ENCODE assay signal across 22 cellular contexts in the genomic region with DNA sequence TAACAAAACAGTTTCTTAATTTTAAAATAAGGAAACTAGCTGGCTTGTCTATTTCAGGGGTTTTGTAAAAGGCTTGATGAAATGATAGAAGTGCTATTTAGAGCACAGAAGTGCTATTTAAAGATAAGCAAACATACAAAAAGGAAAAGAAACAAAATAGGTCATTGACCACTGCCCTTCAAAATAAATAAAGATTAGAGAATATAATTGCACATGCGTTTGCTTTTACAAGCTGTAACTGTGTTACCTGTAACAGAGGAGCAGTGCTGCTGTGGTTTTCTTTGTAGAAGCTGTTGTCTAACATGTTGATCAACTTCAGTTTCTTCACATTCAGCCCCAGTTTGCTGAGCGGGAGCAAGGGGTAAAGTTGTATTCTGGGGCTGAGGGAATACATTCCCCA.
"Had no signal": no experiment of that assay in that cellular context is flagged by ENCODE, and none has a peak within 500 bp of the region (broad histone marks: within the 10 kb centered on the region; RNA-seq: fewer than 3 reads in every experiment).

No MANE protein-coding gene starts in this region.

- H3K4me1 ChIP-seq: SJSA1 had no signal

- H3K27ac ChIP-seq: SJSA1, SK-N-MC had no signal

- H3K36me3 ChIP-seq: MG63, SJSA1 had no signal

- H3K9me3 ChIP-seq: MG63, SJSA1 had no signal

- FAIRE-seq: RCC 7860 had no signal

- DNase-seq: IMR-90, Karpas-422, KG1, MG63, NCI-H1092, NCI-H1105 treated with DMSO at 0.1 percent for 48 hours, NCI-H1417 treated with DMSO at 0.1 percent for 48 hours, NCI-H146, NCI-H1694 treated with DMSO at 0.1 percent for 48 hours, NCI-H2029, NCI-H2081 treated with DMSO at 0.1 percent for 48 hours, NCI-H2171 treated with DMSO at 0.1 percent for 48 hours, NCI-H345, NCI-H446 treated with DMSO at 0.1 percent for 48 hours, NCI-H510A treated with DMSO at 0.1 percent for 48 hours, NCI-H526, Right ventricle myocardium superior, RPMI8226, SIG-M5 had no signal

- H3K27me3 ChIP-seq: MG63, SJSA1 had no signal

- H3K4me3 ChIP-seq: MG63, SJSA1, SK-N-MC had no signal
